In the genomic region with DNA sequence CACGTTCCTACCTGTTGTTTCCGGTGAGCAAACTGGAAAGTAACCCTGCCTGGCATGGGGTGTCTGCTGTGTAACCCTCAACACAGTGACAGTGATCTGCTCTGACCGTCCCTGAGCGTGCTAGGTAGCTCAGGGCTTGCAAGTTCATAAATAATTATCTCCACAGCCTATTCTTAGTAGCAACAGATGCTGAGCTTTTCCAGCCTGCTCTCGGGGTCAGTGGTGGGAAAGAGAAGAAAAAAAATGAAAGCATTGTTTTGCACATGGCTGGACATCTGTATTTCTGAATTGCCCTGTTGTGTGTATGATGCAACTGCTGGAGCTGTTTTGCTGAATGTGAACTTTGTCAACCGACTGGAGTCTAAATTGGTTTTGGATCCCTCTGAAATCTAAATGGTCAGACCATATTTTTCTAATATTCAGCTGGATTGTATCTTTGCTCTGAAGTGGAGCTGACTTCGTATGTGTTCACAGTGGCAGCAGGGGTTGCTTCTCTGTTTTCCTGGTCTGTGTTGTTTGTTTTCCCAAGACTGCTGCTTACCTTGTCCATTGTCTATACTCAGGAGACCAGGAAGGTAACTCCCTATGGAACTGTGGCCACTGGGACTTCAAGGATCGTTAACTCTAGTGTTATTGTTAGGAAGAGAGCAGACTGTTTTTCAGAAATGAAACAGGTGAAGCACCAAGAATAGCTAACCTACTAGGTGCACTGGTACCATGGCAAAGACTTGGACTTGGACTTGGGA, we compare ENCODE assay signal across 12 cellular contexts. TPM values are rescaled to one million over a fixed set of nuclear protein-coding genes. Genes with fewer than 3 reads are reported as not detected.
A peak's percentile ranks its signal among the peaks of the same experiment; 100 is the strongest.
DNase-seq lines count a peak whose midpoint lies in the region; ATAC-seq and TF ChIP-seq lines count a peak whose summit lies in the region.
"Had no signal": no experiment of that assay in that cellular context is flagged by ENCODE, and none has a peak within 500 bp of the region (broad histone marks: within the 10 kb centered on the region; RNA-seq: fewer than 3 reads in every experiment).

No MANE protein-coding gene starts in this region.

- no peaks in the 10 kb centered on the region for H3K9me3 ChIP-seq in CD4-positive, alpha-beta T cell (ENCODE audit: control insufficient read depth, low read length)
- H3K9me3 ChIP-seq: breast epithelium had no signal

- intact Hi-C loops in Right ventricle myocardium superior (cut with DNase I) = no loop called here
- intact Hi-C loops in CD4-positive, alpha-beta T cell (cut with DNase I, micrococcal nuclease) = no loop called here

- H3K36me3 Mint-ChIP-seq in endothelial cell (ENCODE audit: low read depth, unreplicated experiment) = no peaks in the 10 kb centered on the region
- no peaks in the 10 kb centered on the region for H3K36me3 Mint-ChIP-seq in CD4-positive, alpha-beta T cell (ENCODE audit: low read depth)

- no peaks in the 10 kb centered on the region for H3K9me3 Mint-ChIP-seq in endothelial cell (ENCODE audit: unreplicated experiment)
- H3K9me3 Mint-ChIP-seq in CD4-positive, alpha-beta T cell = no peaks in the 10 kb centered on the region

- no peak for TF ChIP-seq CTCF in endothelial cell (IDR thresholded peaks at IDR 0.05; ENCODE audit: unreplicated experiment)
- no peak for TF ChIP-seq CTCF in CD4-positive, alpha-beta T cell (IDR thresholded peaks at IDR 0.05)

- H3K4me1 Mint-ChIP-seq in endothelial cell (ENCODE audit: unreplicated experiment) = peaks cover 10% of the 10 kb centered on the region
- H3K4me1 Mint-ChIP-seq in CD4-positive, alpha-beta T cell (ENCODE audit: low read depth) = peaks cover under 1% of the 10 kb centered on the region

- no peak overlapping the region for H3K27ac ChIP-seq in CD4-positive, alpha-beta T cell (ENCODE audit: low read depth, low read length)

- CTCF ChIA-PET in CD4-positive, alpha-beta T cell (lab: Charles Lee) = no interaction called here

- in situ Hi-C loops in SK-MEL-5 (cut with HindIII; ENCODE audit: low pct_unique_long_range_greater_than_20kb, low sequenced_read_pairs) = no loop called here

- H3K4me3 Mint-ChIP-seq in endothelial cell (ENCODE audit: unreplicated experiment) = no peak overlapping the region
- H3K4me3 Mint-ChIP-seq in CD4-positive, alpha-beta T cell = no peak overlapping the region

- peak; percentile 73 for ATAC-seq in Right ventricle myocardium superior (ENCODE audit: poor library complexity)
- ATAC-seq in GM21423 (IDR thresholded peaks at IDR 0.05; ENCODE audit: unreplicated experiment) = no peak
- ATAC-seq in CD4-positive, alpha-beta T cell (ENCODE audit: poor library complexity) = no peak
- no peak for ATAC-seq in HG03378 (IDR thresholded peaks at IDR 0.05; ENCODE audit: unreplicated experiment)

- DNase-seq in EH (ENCODE audit: low read depth) (peak; percentile 29), SK-MEL-5 (ENCODE audit: low read depth, low spot score) (peak; percentile 84), Right ventricle myocardium superior (no peak), putamen (ENCODE audit: low spot score) (peak; percentile 84), endothelial cell (ENCODE audit: low spot score) (no peak)
- DNase-seq in CD4-positive, alpha-beta T cell = no peak
- DNase-seq: EL, mammary epithelial cell, NCI-H82 had no signal

- no peak overlapping the region for H3K27ac Mint-ChIP-seq in endothelial cell (ENCODE audit: unreplicated experiment)
- H3K27ac Mint-ChIP-seq in CD4-positive, alpha-beta T cell = no peak overlapping the region

- POLR2A ChIA-PET in CD4-positive, alpha-beta T cell (lab: Charles Lee) = no interaction called here

- peaks cover 4% of the 10 kb centered on the region for H3K27me3 Mint-ChIP-seq in endothelial cell (ENCODE audit: unreplicated experiment)
- no peaks in the 10 kb centered on the region for H3K27me3 Mint-ChIP-seq in CD4-positive, alpha-beta T cell

- no peaks in the 10 kb centered on the region for H3K27me3 ChIP-seq in CD4-positive, alpha-beta T cell (ENCODE audit: control insufficient read depth, insufficient read depth, low read length)
- H3K27me3 ChIP-seq: breast epithelium had no signal

RNA-seq across cellular contexts. Expression of a gene that starts 27.0 kb away (rescaled TPM):
- 1.8 and 2.1 TPM in 2 replicates for total RNA-seq in SK-MEL-5 (2014; rRNA removed; shearing (Covaris generic))
- polyA plus RNA-seq in SK-MEL-5 (2015; cell fraction: cytosol; rRNA removed) = 1.4 and 1.8 TPM in 2 replicates
- polyA plus RNA-seq in SK-MEL-5 (2015; cell fraction: nucleus; rRNA removed) = 0.92 and 1.1 TPM in 2 replicates
- total RNA-seq in Right ventricle myocardium superior (1.5 TPM), endothelial cell (ENCODE audit: unreplicated experiment) (0.62 TPM)
- under 1 TPM; 0.11 TPM for total RNA-seq in CD4-positive, alpha-beta T cell

Comparison
In these comparisons a context has a peak if more than half of its experiments do, and no peak if none do; other contexts are left out.
1. DNase-seq: peak in EH (single experiment), SK-MEL-5 (single experiment) and putamen (single experiment); none in Right ventricle myocardium superior (single experiment), endothelial cell (single experiment) and CD4-positive, alpha-beta T cell (0 of 10).